In genomic region chr4:80126435-80126834, GRCh38 we compare ENCODE assay signal across 1 cellular context.
TF ChIP-seq lines count a peak whose summit lies in the region.

No MANE protein-coding gene starts in this region.

TF ChIP-seq in IMR-90, 13 proteins besides CTCF, POLR2A, EP300 and RAD21:
- TF ChIP-seq SMC3 (IDR thresholded peaks at IDR 0.05; ENCODE audit: low read depth, low read length) (no peak), BHLHE40 (IDR thresholded peaks at IDR 0.05; ENCODE audit: low read depth, low read length) (no peak), USF2 (IDR thresholded peaks at IDR 0.05; ENCODE audit: low read depth, low read length) (no peak), CEBPB (IDR thresholded peaks at IDR 0.05; ENCODE audit: low read depth, low read length) (no peak), MXI1 (IDR thresholded peaks at IDR 0.05; ENCODE audit: borderline replicate concordance, low read depth, low read length) (no peak), MAFK (IDR thresholded peaks at IDR 0.05; ENCODE audit: low read depth, low read length) (no peak), FOS (IDR thresholded peaks at IDR 0.05; ENCODE audit: low read depth, low read length) (no peak), NFE2L2 (IDR thresholded peaks at IDR 0.05; ENCODE audit: low read depth, low read length) (no peak), RCOR1 (IDR thresholded peaks at IDR 0.05; ENCODE audit: insufficient replicate concordance, low read length) (no peak), ELK1 (IDR thresholded peaks at IDR 0.05; ENCODE audit: borderline replicate concordance, low read depth, low read length) (no peak), MAZ (IDR thresholded peaks at IDR 0.05; ENCODE audit: borderline replicate concordance, low read depth, low read length) (no peak), RFX5 (IDR thresholded peaks at IDR 0.05; ENCODE audit: low read depth, low read length) (no peak), CHD1 (IDR thresholded peaks at IDR 0.05; ENCODE audit: low read depth, low read length) (no peak)
